ENCODE assay signal across 1 cellular context in the genomic region with DNA sequence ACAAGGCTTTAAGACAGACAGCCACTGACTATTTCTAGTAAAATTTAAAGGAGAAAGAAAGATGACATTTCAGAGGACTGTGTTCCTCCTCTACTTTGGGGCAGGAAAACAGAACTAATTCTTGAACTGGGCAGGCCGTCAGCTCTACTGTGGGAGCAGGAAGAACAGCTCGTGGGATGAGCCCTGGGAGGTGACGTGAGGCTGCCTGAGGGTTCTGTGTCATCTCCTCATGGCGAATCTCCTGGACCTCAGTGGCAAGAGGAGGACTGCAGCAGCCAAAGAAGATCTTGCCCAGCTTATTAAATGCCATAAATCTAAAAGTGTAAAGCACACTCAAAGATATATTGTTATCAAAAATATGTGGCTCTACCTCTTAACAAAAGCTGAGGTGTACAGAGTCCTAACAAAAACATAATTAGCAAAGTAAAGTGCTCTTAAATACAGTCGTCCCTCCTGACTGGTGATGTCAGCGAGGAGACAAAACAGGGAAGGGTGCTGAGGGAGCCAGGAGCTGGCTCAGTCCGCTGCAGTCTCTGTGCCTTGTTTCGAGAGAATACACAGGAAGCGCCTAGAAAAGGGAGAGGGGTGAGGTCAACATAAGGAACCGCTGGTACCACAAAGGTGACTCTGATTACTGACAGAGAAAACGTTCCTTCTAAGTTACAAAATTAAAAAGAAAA.
TF ChIP-seq lines count a peak whose summit lies in the region.

No MANE protein-coding gene starts in this region.

TF ChIP-seq in IMR-90, 13 proteins besides CTCF, POLR2A, EP300 and RAD21 (continued from another document):
- TF ChIP-seq, protein P1, sequence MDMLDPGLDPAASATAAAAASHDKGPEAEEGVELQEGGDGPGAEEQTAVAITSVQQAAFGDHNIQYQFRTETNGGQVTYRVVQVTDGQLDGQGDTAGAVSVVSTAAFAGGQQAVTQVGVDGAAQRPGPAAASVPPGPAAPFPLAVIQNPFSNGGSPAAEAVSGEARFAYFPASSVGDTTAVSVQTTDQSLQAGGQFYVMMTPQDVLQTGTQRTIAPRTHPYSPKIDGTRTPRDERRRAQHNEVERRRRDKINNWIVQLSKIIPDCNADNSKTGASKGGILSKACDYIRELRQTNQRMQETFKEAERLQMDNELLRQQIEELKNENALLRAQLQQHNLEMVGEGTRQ (IDR thresholded peaks at IDR 0.05; ENCODE audit: low read depth, low read length): no peak
- TF ChIP-seq RFX5 (IDR thresholded peaks at IDR 0.05; ENCODE audit: low read depth, low read length): no peak
- TF ChIP-seq RCOR1 (IDR thresholded peaks at IDR 0.05; ENCODE audit: insufficient replicate concordance, low read length): no peak
- TF ChIP-seq FOS (IDR thresholded peaks at IDR 0.05; ENCODE audit: low read depth, low read length): no peak
- TF ChIP-seq SMC3 (IDR thresholded peaks at IDR 0.05; ENCODE audit: low read depth, low read length): no peak
- TF ChIP-seq MAFK (IDR thresholded peaks at IDR 0.05; ENCODE audit: low read depth, low read length): no peak
- TF ChIP-seq MXI1 (IDR thresholded peaks at IDR 0.05; ENCODE audit: borderline replicate concordance, low read depth, low read length): no peak
- TF ChIP-seq NFE2L2 (IDR thresholded peaks at IDR 0.05; ENCODE audit: low read depth, low read length): no peak
- TF ChIP-seq MAZ (IDR thresholded peaks at IDR 0.05; ENCODE audit: borderline replicate concordance, low read depth, low read length): no peak
- no peak for TF ChIP-seq BHLHE40 (IDR thresholded peaks at IDR 0.05; ENCODE audit: low read depth, low read length)
